29 cellular contexts compared by ENCODE assay signal in the genomic region with DNA sequence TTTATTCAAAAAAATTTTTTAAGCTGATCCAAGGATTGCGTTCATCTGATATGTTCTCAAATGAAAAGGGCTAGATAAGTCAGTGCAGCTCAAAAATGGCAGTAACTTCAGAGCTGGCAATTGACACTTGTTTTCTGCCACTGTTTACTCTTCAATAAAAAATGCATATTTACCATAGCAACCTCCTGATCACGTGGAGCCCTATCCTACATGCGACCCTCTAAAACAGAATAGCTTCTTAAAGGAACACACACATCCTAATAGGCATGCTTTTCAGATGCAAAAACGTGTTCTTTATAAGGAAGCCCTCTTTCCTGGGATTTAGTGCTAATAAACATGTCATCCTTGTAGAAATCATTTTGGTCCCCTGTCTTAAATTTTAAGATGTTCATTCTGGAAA.
"Had no signal": no experiment of that assay in that cellular context is flagged by ENCODE, and none has a peak within 500 bp of the region (broad histone marks: within the 10 kb centered on the region; RNA-seq: fewer than 3 reads in every experiment).

No MANE protein-coding gene starts in this region.

- H3K27me3 Mint-ChIP-seq: dendritic cell treated with granulocyte-macrophage colony-stimulating factor and Interleukin-4, amounts not matched to agents 40 ng/mL and 50 ng/mL, for 4 days; progenitor cell of endocrine pancreas; stimulated activated naive CD8-positive, alpha-beta T cell treated with anti-CD3 and anti-CD28 coated beads, Interleukin-15, amount 100 ng/mL, for 72 hours had no signal

- H3K4me1 ChIP-seq: colonic mucosa, esophagus muscularis mucosa, neural progenitor cell, parathyroid adenoma, right atrium auricular region, suprapubic skin, transverse colon, upper lobe of right lung, uterus had no signal

- H3K79me2 ChIP-seq: parathyroid adenoma had no signal

- H3K4me1 Mint-ChIP-seq: naive thymus-derived CD4-positive, alpha-beta T cell; nephron; stimulated activated naive CD8-positive, alpha-beta T cell treated with anti-CD3 and anti-CD28 coated beads, Interleukin-15, amount 100 ng/mL, for 72 hours had no signal

- H3K27me3 ChIP-seq: colonic mucosa, neural progenitor cell, right atrium auricular region, transverse colon, uterus had no signal

- H3K9me3 Mint-ChIP-seq: dendritic cell treated with granulocyte-macrophage colony-stimulating factor and Interleukin-4, amounts not matched to agents 40 ng/mL and 50 ng/mL, for 4 days; neural progenitor cell; stimulated activated naive CD8-positive, alpha-beta T cell treated with anti-CD3 and anti-CD28 coated beads, Interleukin-15, amount 100 ng/mL, for 72 hours had no signal

- H3K36me3 Mint-ChIP-seq: naive thymus-derived CD4-positive, alpha-beta T cell; neural progenitor cell had no signal

- H3K4me3 Mint-ChIP-seq: dendritic cell treated with granulocyte-macrophage colony-stimulating factor and Interleukin-4, amounts not matched to agents 40 ng/mL and 50 ng/mL, for 4 days; naive thymus-derived CD4-positive, alpha-beta T cell; nephron; neural progenitor cell; stimulated activated naive CD8-positive, alpha-beta T cell treated with anti-CD3 and anti-CD28 coated beads, Interleukin-15, amount 100 ng/mL, for 72 hours had no signal

- H3K36me3 ChIP-seq: colonic mucosa, esophagus muscularis mucosa, neural progenitor cell, right atrium auricular region, suprapubic skin, transverse colon, upper lobe of right lung, uterus had no signal

- H3K9ac ChIP-seq: neural progenitor cell, parathyroid adenoma had no signal

- ATAC-seq: left lobe of liver; naive thymus-derived CD4-positive, alpha-beta T cell; sciatic nerve; stimulated activated naive CD8-positive, alpha-beta T cell treated with anti-CD3 and anti-CD28 coated beads, Interleukin-15, amount 100 ng/mL, for 72 hours; upper lobe of right lung had no signal

- H3K4me3 ChIP-seq: colonic mucosa, esophagus muscularis mucosa, lung, neural progenitor cell, right atrium auricular region, smooth muscle cell, suprapubic skin, transverse colon, upper lobe of right lung, uterus had no signal

- DNase-seq: colonic mucosa; effector CD8-positive, alpha-beta T cell; foreskin melanocyte; glutamatergic neuron; kidney; mesenchymal stem cell; midbrain; naive thymus-derived CD4-positive, alpha-beta T cell; stimulated activated CD4-positive, alpha-beta T cell treated with anti-CD3 and anti-CD28 coated beads, Interleukin-12 subunit alpha, Interleukin-12 subunit beta, amount 100 ng/mL, for 4 hours; stimulated activated CD4-positive, alpha-beta T cell treated with anti-CD3 and anti-CD28 coated beads, Interleukin-1b, Interleukin-23, amount 100 ng/mL, for 48 hours; stimulated activated CD4-positive, alpha-beta T cell treated with anti-CD3 and anti-CD28 coated beads, Interleukin-4, amount 100 ng/mL, for 1 hour; stimulated activated CD8-positive, alpha-beta memory T cell treated with anti-CD3 and anti-CD28 coated beads, Interleukin-4, amount 100 ng/mL, for 48 hours; stimulated activated naive CD4-positive, alpha-beta T cell; stimulated activated naive CD8-positive, alpha-beta T cell treated with anti-CD3 and anti-CD28 coated beads, Interleukin-15, amount 100 ng/mL, for 72 hours; transverse colon; upper lobe of right lung; uterus had no signal

- H3K4me2 ChIP-seq: neural progenitor cell, smooth muscle cell had no signal

- H3K27ac ChIP-seq: colonic mucosa, esophagus muscularis mucosa, neural progenitor cell, parathyroid adenoma, right atrium auricular region, suprapubic skin, transverse colon, upper lobe of right lung, uterus had no signal

- H3K27ac Mint-ChIP-seq: dendritic cell treated with granulocyte-macrophage colony-stimulating factor and Interleukin-4, amounts not matched to agents 40 ng/mL and 50 ng/mL, for 4 days; naive thymus-derived CD4-positive, alpha-beta T cell; nephron; neural progenitor cell; progenitor cell of endocrine pancreas; stimulated activated naive CD8-positive, alpha-beta T cell treated with anti-CD3 and anti-CD28 coated beads, Interleukin-15, amount 100 ng/mL, for 72 hours had no signal
